14 cellular contexts compared by ENCODE assay signal in genomic region chr3:99324854-99325253, GRCh38.
"Had no signal": no experiment of that assay in that cellular context is flagged by ENCODE, and none has a peak within 500 bp of the region (broad histone marks: within the 10 kb centered on the region; RNA-seq: fewer than 3 reads in every experiment).

No MANE protein-coding gene starts in this region.

- H3K4me3 ChIP-seq: gastrocnemius medialis, heart left ventricle, lower lobe of right lung, neural progenitor cell, ovary, sigmoid colon had no signal

- ATAC-seq: gastrocnemius medialis; lower lobe of right lung; stimulated activated memory B cell treated with anti-CD40 and anti-IgM and Interleukin-4, amounts not matched to agents 10 μg/mL and 1 μg/mL and 100 μg/mL, for 72 hours had no signal

- H3K9ac ChIP-seq: neural progenitor cell had no signal

- H3K36me3 ChIP-seq: gastrocnemius medialis, heart left ventricle, lower lobe of right lung, neural progenitor cell, ovary, sigmoid colon, WERI-Rb-1 had no signal

- H3K27me3 ChIP-seq: gastrocnemius medialis, heart left ventricle, neural progenitor cell, ovary, sigmoid colon had no signal

- DNase-seq: activated CD4-positive, alpha-beta T cell treated with anti-CD3 and anti-CD28 coated beads, Interleukin-2, amount 50 U/mL, for 48 hours; activated naive CD4-positive, alpha-beta T cell treated with anti-CD3 and anti-CD28 coated beads, Interleukin-2, amount 10 ng/mL, durations not matched to agents 7 days and 5 days; endodermal cell; gastrocnemius medialis; heart left ventricle; immature natural killer cell; lower lobe of right lung; ovary; sigmoid colon; stimulated activated CD4-positive, alpha-beta T cell treated with anti-CD3 and anti-CD28 coated beads, Interleukin-2, amount 100 ng/mL, for 48 hours; T1000; WERI-Rb-1 had no signal

- H3K9me3 ChIP-seq: gastrocnemius medialis, heart left ventricle, lower lobe of right lung, ovary, sigmoid colon had no signal

- H3K4me1 ChIP-seq: gastrocnemius medialis, heart left ventricle, lower lobe of right lung, neural progenitor cell had no signal

- H3K4me2 ChIP-seq: neural progenitor cell had no signal

- H3K27ac ChIP-seq: gastrocnemius medialis, heart left ventricle, lower lobe of right lung, neural progenitor cell, ovary, sigmoid colon, WERI-Rb-1 had no signal

- H2AFZ ChIP-seq: neural progenitor cell had no signal
